9 cellular contexts compared by ENCODE assay signal in the genomic region with DNA sequence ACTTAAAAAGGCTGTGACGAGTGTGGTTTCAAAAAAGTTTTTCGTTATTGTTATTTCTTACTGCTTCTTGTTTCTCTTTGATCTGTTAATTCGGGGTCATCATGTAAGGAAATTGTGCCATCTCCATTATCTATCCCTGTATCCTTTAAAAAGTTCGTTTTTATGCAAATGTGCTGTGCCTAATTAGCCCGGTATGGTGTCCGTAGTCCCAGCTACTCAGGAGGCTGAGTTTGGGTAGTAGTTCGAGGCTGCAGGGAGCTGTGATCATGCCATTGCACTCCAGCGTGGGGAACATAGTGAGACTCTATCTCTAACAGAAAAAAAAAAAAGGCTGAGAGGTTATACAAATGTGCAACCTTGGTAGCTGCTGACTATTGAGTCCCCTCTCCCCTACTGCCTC. TPM values are rescaled to one million over a fixed set of nuclear protein-coding genes. Genes with fewer than 3 reads are reported as not detected.
"Had no signal": no experiment of that assay in that cellular context is flagged by ENCODE, and none has a peak within 500 bp of the region (broad histone marks: within the 10 kb centered on the region; RNA-seq: fewer than 3 reads in every experiment).

No MANE protein-coding gene starts in this region.

- DNase-seq: GDM1, GF-D8 had no signal

- H3K4me3 ChIP-seq: GM12878 had no signal

- FAIRE-seq: G401.6, GM12878, GM12891, GM12892, GM18507, GM19239 had no signal

- ATAC-seq: GM12878 had no signal

RNA-seq across cellular contexts. Expression of a gene that starts 45.1 kb away (rescaled TPM):
- total RNA-seq: G401, GM12878 had no signal
- polyA plus RNA-seq: GM12878 had no signal
